ENCODE assay signal across 9 cellular contexts in the genomic region with DNA sequence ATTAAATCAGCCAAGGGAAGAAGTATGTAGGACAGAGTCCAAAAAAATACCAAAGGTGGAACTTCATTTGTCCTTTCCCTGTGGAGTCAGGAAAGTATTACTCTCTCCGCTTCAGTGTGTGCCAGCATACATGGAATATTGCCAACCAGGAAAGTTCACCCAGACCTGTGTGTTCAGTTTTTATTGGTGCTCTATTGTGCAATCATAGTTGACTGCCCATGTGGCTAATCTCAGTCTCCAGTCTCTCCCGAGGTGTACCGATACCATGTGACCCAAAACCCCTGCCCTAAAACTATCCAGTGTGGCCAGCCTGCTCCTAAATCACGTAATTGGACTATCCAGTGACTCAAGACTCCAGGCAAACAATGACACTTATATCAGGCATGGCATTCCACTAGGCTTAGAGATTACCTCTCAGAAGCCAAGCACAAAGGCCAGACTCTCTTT. TPM values are rescaled to one million over a fixed set of nuclear protein-coding genes. Genes with fewer than 3 reads are reported as not detected.
A peak's percentile ranks its signal among the peaks of the same experiment; 100 is the strongest.
DNase-seq lines count a peak whose midpoint lies in the region; TF ChIP-seq lines count a peak whose summit lies in the region.
"Had no signal": no experiment of that assay in that cellular context is flagged by ENCODE, and none has a peak within 500 bp of the region (broad histone marks: within the 10 kb centered on the region; RNA-seq: fewer than 3 reads in every experiment).

No MANE protein-coding gene starts in this region.

- no peaks in the 10 kb centered on the region for H3K27me3 Mint-ChIP-seq in Calu3 (ENCODE audit: unreplicated experiment)
- no peaks in the 10 kb centered on the region for H3K27me3 Mint-ChIP-seq in progenitor cell of endocrine pancreas
- H3K27me3 Mint-ChIP-seq in mesothelial cell of epicardium (ENCODE audit: low read depth), result peaks cover 1% of the 10 kb centered on the region
- H3K27me3 Mint-ChIP-seq: memory B cell had no signal

- CTCF ChIA-PET in Calu3 (lab: Charles Lee), result interaction anchor here (0.6 kb wide), 1 partner anchor 26 kb away, joined by 4 read pairs; no protein-coding TSS in a partner anchor

- TF ChIP-seq CTCF in Calu3 (IDR thresholded peaks at IDR 0.05; ENCODE audit: unreplicated experiment) (no peak), fibroblast of mammary gland (conservative IDR thresholded peaks at IDR 0.05; ENCODE audit: control insufficient read depth, insufficient read depth, low read depth, low read length) (no peak), progenitor cell of endocrine pancreas (IDR thresholded peaks at IDR 0.05; ENCODE audit: unreplicated experiment) (no peak), mesothelial cell of epicardium (IDR thresholded peaks at IDR 0.05; ENCODE audit: unreplicated experiment) (no peak)

- H3K27ac Mint-ChIP-seq in Calu3 (ENCODE audit: unreplicated experiment) (peak overlapping the region; percentile 97), progenitor cell of endocrine pancreas (peak overlapping the region; percentile 34), mesothelial cell of epicardium (no peak overlapping the region)

- H3K9me3 Mint-ChIP-seq in Calu3 (ENCODE audit: low read depth, unreplicated experiment) (no peaks in the 10 kb centered on the region), progenitor cell of endocrine pancreas (ENCODE audit: low read depth) (no peaks in the 10 kb centered on the region), mesothelial cell of epicardium (no peaks in the 10 kb centered on the region)
- H3K9me3 Mint-ChIP-seq: memory B cell had no signal

- H3K4me1 Mint-ChIP-seq in Calu3 (ENCODE audit: low read depth, unreplicated experiment), result peaks cover 24% of the 10 kb centered on the region
- no peaks in the 10 kb centered on the region for H3K4me1 Mint-ChIP-seq in progenitor cell of endocrine pancreas (ENCODE audit: low read depth)
- H3K4me1 Mint-ChIP-seq in mesothelial cell of epicardium, result peaks cover 2% of the 10 kb centered on the region
- H3K4me1 Mint-ChIP-seq: memory B cell had no signal

- H3K36me3 Mint-ChIP-seq in Calu3 (ENCODE audit: insufficient read depth, unreplicated experiment) (peaks cover 49% of the 10 kb centered on the region), progenitor cell of endocrine pancreas (ENCODE audit: insufficient read depth) (peaks cover 36% of the 10 kb centered on the region), mesothelial cell of epicardium (peaks cover 53% of the 10 kb centered on the region)

- BruUV-seq in Calu3 (replicated peaks; lab: Mats Ljungman, UMichigan), result no TSS peak

- H3K4me3 Mint-ChIP-seq in Calu3 (ENCODE audit: low read depth, unreplicated experiment) (peak overlapping the region; percentile 48), progenitor cell of endocrine pancreas (ENCODE audit: low read depth) (no peak overlapping the region), mesothelial cell of epicardium (no peak overlapping the region)
- H3K4me3 Mint-ChIP-seq: memory B cell had no signal

- intact Hi-C loops in Calu3 (cut with micrococcal nuclease; ENCODE audit: unreplicated experiment), result no loop called here

- no peak overlapping the region for H3K4me3 ChIP-seq in fibroblast of mammary gland (ENCODE audit: control insufficient read depth, low read depth, low read length)

- DNase-seq in Calu3 (peak; percentile 80), RPMI7951 (ENCODE audit: low read depth) (peak; percentile 53), fibroblast of mammary gland (ENCODE audit: low read depth) (peak; percentile 95), progenitor cell of endocrine pancreas (ENCODE audit: low spot score, unreplicated experiment) (no peak), NOMO-1 (lab: John Stamatoyannopoulos, UW; ENCODE audit: unreplicated experiment in 2 of 2) (no peak), HuH-7.5 (ENCODE audit: low spot score) (no peak), cerebellar cortex (ENCODE audit: low spot score) (no peak), mesothelial cell of epicardium (ENCODE audit: low spot score in 2 of 2, unreplicated experiment in 2 of 2) (no peak)

RNA-seq across cellular contexts. Expression of gene NFX1, which starts 38.8 kb away (rescaled TPM):
- 27.3 and 31.1 TPM in 2 replicates for total RNA-seq in Calu3 (2022)
- 14.0 and 16.3 TPM in 2 replicates for total RNA-seq in RPMI7951 (2014; rRNA removed; shearing (Covaris generic))
- 29.4 and 32.0 TPM in 2 replicates for total RNA-seq in progenitor cell of endocrine pancreas
- total RNA-seq in mesothelial cell of epicardium, result 28.7 to 30.2 TPM (median 29.4 TPM) in 3 replicates

Comparison
In these comparisons a context has a peak if more than half of its experiments do, and no peak if none do; other contexts are left out.
1. DNase-seq: peak in Calu3 (single experiment), RPMI7951 (single experiment) and fibroblast of mammary gland (single experiment); none in progenitor cell of endocrine pancreas (single experiment), NOMO-1 (0 of 2), HuH-7.5 (single experiment), cerebellar cortex (single experiment) and mesothelial cell of epicardium (0 of 2).